Comparison of ENCODE assay signal across 8 cellular contexts in the genomic region with DNA sequence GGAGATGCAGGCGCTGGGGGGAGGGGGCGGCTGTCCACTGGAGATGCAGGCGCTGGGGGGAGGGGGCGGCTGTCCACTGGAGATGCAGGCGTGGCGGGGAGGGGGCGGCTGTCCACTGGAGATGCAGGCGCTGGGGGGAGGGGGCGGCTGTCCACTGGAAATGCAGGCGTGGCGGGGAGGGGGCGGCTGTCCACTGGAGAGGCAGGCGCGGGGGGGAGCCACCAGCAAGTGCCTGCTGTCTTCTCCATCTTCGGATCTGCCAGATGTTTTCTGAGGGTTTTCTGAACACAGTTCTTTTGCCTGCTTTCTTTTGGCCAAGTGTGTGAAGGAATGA. TPM values are rescaled to one million over a fixed set of nuclear protein-coding genes. Genes with fewer than 3 reads are reported as not detected.
A peak's percentile ranks its signal among the peaks of the same experiment; 100 is the strongest.
DNase-seq lines count a peak whose midpoint lies in the region; ATAC-seq and TF ChIP-seq lines count a peak whose summit lies in the region.
"Not testable (repeated sequence)": the region's sequence is repeated elsewhere in the genome, so short reads cannot be mapped to it uniquely, and the experiment has no call there.

No MANE protein-coding gene starts in this region.

- TF ChIP-seq CTCF in AG09309 (IDR thresholded peaks at IDR 0.05; ENCODE audit: control insufficient read depth, insufficient read depth, low read depth, low read length, missing control alignments); astrocyte of the cerebellum (IDR thresholded peaks at IDR 0.05; ENCODE audit: low read depth, low read length, missing control alignments); esophagus muscularis mucosa (IDR thresholded peaks at IDR 0.05); left ventricle myocardium inferior (IDR thresholded peaks at IDR 0.05; ENCODE audit: borderline replicate concordance); gastrocnemius medialis (IDR thresholded peaks at IDR 0.05 in 4 of 5, conservative IDR thresholded peaks at IDR 0.05 in 1 of 5); transverse colon (IDR thresholded peaks at IDR 0.05): not testable (repeated sequence)

- intact Hi-C loops in esophagus muscularis mucosa (cut with DNase I) = loop anchor here (2.0 to 5.0 kb wide), 2 partner anchors 16 to 187 kb away; no protein-coding TSS in a partner anchor
- intact Hi-C loops in left ventricle myocardium inferior (cut with micrococcal nuclease); gastrocnemius medialis (cut with DNase I; ENCODE audit: low total_unique reads): not testable (repeated sequence)
- intact Hi-C loops in transverse colon (cut with DNase I; ENCODE audit: low total_unique reads) = loop anchor here (10.0 kb wide), 1 partner anchor 310 kb away; no protein-coding TSS in a partner anchor

- DNase-seq in AG09309 (ENCODE audit: low read depth); MG63; astrocyte of the cerebellum (ENCODE audit: low read depth); esophagus muscularis mucosa (ENCODE audit: extremely low spot score); left ventricle myocardium inferior; gastrocnemius medialis; transverse colon: not testable (repeated sequence)

- TF ChIP-seq EP300 in esophagus muscularis mucosa (IDR thresholded peaks at IDR 0.05); transverse colon (IDR thresholded peaks at IDR 0.05; ENCODE audit: low read depth): not testable (repeated sequence)

- not testable (repeated sequence) for H3K9ac ChIP-seq in muscle layer of colon (ENCODE audit: low read length)

- H3K4me1 ChIP-seq in esophagus muscularis mucosa (peaks cover 33 to 87% (median 80%) of the 10 kb centered on the region in 4 donors), left ventricle myocardium inferior (peaks cover 63% of the 10 kb centered on the region), muscle layer of colon (ENCODE audit: insufficient read depth, low read length) (peaks cover 55% of the 10 kb centered on the region), transverse colon (peaks cover 20 to 57% (median 29%) of the 10 kb centered on the region in 4 donors)
- not testable (repeated sequence) for H3K4me1 ChIP-seq in gastrocnemius medialis

- H3K27ac ChIP-seq in esophagus muscularis mucosa (replicated peaks in 1 of 4) (peak overlapping the region; percentile 96 to 99 (median 98)), left ventricle myocardium inferior (replicated peaks) (peak overlapping the region; percentile 80), muscle layer of colon (ENCODE audit: low read depth, low read length) (peak overlapping the region; percentile 95), gastrocnemius medialis (peak overlapping the region; percentile 35 to 71 (median 52)), transverse colon (peak overlapping the region; percentile 82 to 96 (median 90))

- not testable (repeated sequence) for H3K9me3 ChIP-seq in MG63; esophagus muscularis mucosa; left ventricle myocardium inferior (replicated peaks); muscle layer of colon (ENCODE audit: low read length); gastrocnemius medialis; transverse colon

- in situ Hi-C loops in astrocyte of the cerebellum (cut with HindIII; ENCODE audit: low sequenced_read_pairs); gastrocnemius medialis (cut with MboI; ENCODE audit: low sequenced_read_pairs in 4 of 4); transverse colon (cut with MboI; ENCODE audit: low pct_ligation_motif_present in 1 of 4, low pct_unique_long_range_greater_than_20kb in 1 of 4, low sequenced_read_pairs in 3 of 4): not testable (repeated sequence)

- not testable (repeated sequence) for ATAC-seq in gastrocnemius medialis

- peaks cover 36% of the 10 kb centered on the region for H3K36me3 ChIP-seq in MG63
- H3K36me3 ChIP-seq in esophagus muscularis mucosa; left ventricle myocardium inferior; muscle layer of colon (ENCODE audit: insufficient read depth, low read length); gastrocnemius medialis; transverse colon: not testable (repeated sequence)

- 61% methylated on average over 7 of the region's 15 CpGs for WGBS in esophagus muscularis mucosa
- WGBS in transverse colon (ENCODE audit: low coverage in 1 of 2), 2 donors = 39% methylated on average over 11 of the region's 15 CpGs; no CpG with 5 or more reads in 1 of the 2 donors

- not testable (repeated sequence) for TF ChIP-seq POLR2A in esophagus muscularis mucosa (IDR thresholded peaks at IDR 0.05; ENCODE audit: low read depth); gastrocnemius medialis (IDR thresholded peaks at IDR 0.05); transverse colon (IDR thresholded peaks at IDR 0.05)

- H3K4me3 ChIP-seq in AG09309 (ENCODE audit: control insufficient read depth, low read depth, low read length) (peak overlapping the region; percentile 52), MG63 (peak overlapping the region; percentile 43), astrocyte of the cerebellum (ENCODE audit: low read depth, low read length) (peak overlapping the region; percentile 49), esophagus muscularis mucosa (peak overlapping the region; percentile 49 to 87 (median 72)), left ventricle myocardium inferior (peak overlapping the region; percentile 59), muscle layer of colon (ENCODE audit: low read depth in 1 of 2, low read length in 2 of 2) (peak overlapping the region in 1 of 2 donors; percentile 66), gastrocnemius medialis (peak overlapping the region in 1 of 4 donors; percentile 23), transverse colon (peak overlapping the region in 2 of 4 donors; percentile 19 to 31)

- not testable (repeated sequence) for H3K27me3 ChIP-seq in MG63; esophagus muscularis mucosa; muscle layer of colon (ENCODE audit: control insufficient read depth in 1 of 2, insufficient read depth in 2 of 2, low read length in 2 of 2)
- H3K27me3 ChIP-seq in left ventricle myocardium inferior (ENCODE audit: low read depth) (peaks cover 33% of the 10 kb centered on the region), gastrocnemius medialis (peaks cover 26 to 42% (median 32%) of the 10 kb centered on the region in 3 donors), transverse colon (peaks cover 32% of the 10 kb centered on the region)

RNA-seq across cellular contexts. Expression of a gene that starts 2.7 kb away (rescaled TPM):
- total RNA-seq in MG63 (2014; rRNA removed; shearing (Covaris generic); ENCODE audit: low replicate concordance) = 78.9 and 92.0 TPM in 2 replicates
- 10 to 100 TPM; 36.0 to 89.5 (median 56.4) TPM for total RNA-seq in esophagus muscularis mucosa
- 13.9 TPM for total RNA-seq in left ventricle myocardium inferior
- total RNA-seq in gastrocnemius medialis = 1 to 10 TPM; 1.6 to 2.8 (median 2.3) TPM
- total RNA-seq in transverse colon = 10 to 100 TPM in 2 of 4 donors, 1 to 10 TPM in 2; 7.1 to 69.3 (median 16.1) TPM
